In the genomic region with DNA sequence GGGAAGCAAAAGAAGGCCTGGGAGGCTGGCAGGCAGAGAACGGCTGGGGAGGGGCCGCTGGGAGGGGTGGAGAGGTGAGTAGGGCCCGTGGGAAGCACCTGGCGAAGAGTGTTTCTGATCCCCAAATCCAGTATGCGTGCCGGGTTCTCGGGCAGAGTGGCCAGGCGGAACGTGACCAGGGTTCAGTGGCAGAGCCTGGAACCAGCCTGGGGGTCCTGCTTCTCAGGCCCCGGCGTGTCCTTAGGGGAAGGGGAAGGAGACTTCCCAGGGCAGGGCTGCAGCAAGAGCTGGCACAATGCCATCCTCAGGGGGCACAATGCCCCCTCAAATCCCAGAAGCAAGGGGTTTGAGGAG, we compare ENCODE assay signal across 8 cellular contexts. TPM values are rescaled to one million over a fixed set of nuclear protein-coding genes. Genes with fewer than 3 reads are reported as not detected.
A peak's percentile ranks its signal among the peaks of the same experiment; 100 is the strongest.
DNase-seq lines count a peak whose midpoint lies in the region; ATAC-seq, FAIRE-seq and TF ChIP-seq lines count a peak whose summit lies in the region.

No MANE protein-coding gene starts in this region.

- H3K9me3 ChIP-seq in astrocyte (ENCODE audit: insufficient read depth, low read depth, low read length) (no peaks in the 10 kb centered on the region), thymus (ENCODE audit: control insufficient read depth) (no peaks in the 10 kb centered on the region), MG63 (no peaks in the 10 kb centered on the region)

- TF ChIP-seq CTCF in astrocyte (IDR thresholded peaks at IDR 0.05; ENCODE audit: insufficient read depth, low read depth, low read length) (no peak), mesothelial cell of epicardium (IDR thresholded peaks at IDR 0.05; ENCODE audit: unreplicated experiment) (no peak)

- H3K4me1 ChIP-seq in astrocyte (ENCODE audit: insufficient read depth, low read length) (peaks cover 3% of the 10 kb centered on the region), thymus (ENCODE audit: control insufficient read depth, insufficient read depth, low read length) (peaks cover 16% of the 10 kb centered on the region)

- no peaks in the 10 kb centered on the region for H3K27me3 ChIP-seq in astrocyte (ENCODE audit: insufficient read depth, low read length)
- no peaks in the 10 kb centered on the region for H3K27me3 ChIP-seq in thymus (ENCODE audit: control insufficient read depth, insufficient read depth)
- no peaks in the 10 kb centered on the region for H3K27me3 ChIP-seq in MG63

- no peaks in the 10 kb centered on the region for H3K36me3 Mint-ChIP-seq in activated T-cell treated with anti-CD3 and anti-CD28 coated beads, Interleukin-2, amount 50 U/mL, for 24 hours (ENCODE audit: low read depth)
- no peaks in the 10 kb centered on the region for H3K36me3 Mint-ChIP-seq in astrocyte (ENCODE audit: low read depth, unreplicated experiment)
- H3K36me3 Mint-ChIP-seq in mesothelial cell of epicardium = no peaks in the 10 kb centered on the region

- no peaks in the 10 kb centered on the region for H4K20me1 ChIP-seq in astrocyte (ENCODE audit: insufficient read depth, low read length)

- WGBS in thymus = 85% methylated on average over 11 of the region's 11 CpGs

- DNase-seq in activated T-cell treated with anti-CD3 and anti-CD28 coated beads, Interleukin-2, amount 50 U/mL, for 24 hours = no peak
- no peak for DNase-seq in activated T-cell treated with anti-CD3 and anti-CD28 coated beads, Interleukin-2, amount 50 U/mL, for 1 hour
- DNase-seq in astrocyte (ENCODE audit: low read depth) = no peak
- DNase-seq in mesothelial cell of epicardium (ENCODE audit: low spot score in 2 of 2, unreplicated experiment in 2 of 2) = no peak
- DNase-seq in MG63 = no peak
- no peak for DNase-seq in SW 1271 (lab: John Stamatoyannopoulos, UW)

- H3K79me2 ChIP-seq in astrocyte (ENCODE audit: insufficient read depth, low read length) = no peaks in the 10 kb centered on the region

- peaks cover 1% of the 10 kb centered on the region for H3K27me3 Mint-ChIP-seq in activated T-cell treated with anti-CD3 and anti-CD28 coated beads, Interleukin-2, amount 50 U/mL, for 24 hours
- H3K27me3 Mint-ChIP-seq in astrocyte (ENCODE audit: low read depth, unreplicated experiment) = peaks cover 15% of the 10 kb centered on the region
- H3K27me3 Mint-ChIP-seq in mesothelial cell of epicardium (ENCODE audit: low read depth) = no peaks in the 10 kb centered on the region

- H2AFZ ChIP-seq in astrocyte (ENCODE audit: low read depth, low read length) = peak overlapping the region; percentile 54

- H3K27ac Mint-ChIP-seq in activated T-cell treated with anti-CD3 and anti-CD28 coated beads, Interleukin-2, amount 50 U/mL, for 24 hours = peak overlapping the region; percentile 87
- no peak overlapping the region for H3K27ac Mint-ChIP-seq in astrocyte (ENCODE audit: unreplicated experiment)
- H3K27ac Mint-ChIP-seq in mesothelial cell of epicardium = peak overlapping the region; percentile 79

- H3K4me3 ChIP-seq in astrocyte (ENCODE audit: insufficient read depth, low read depth, low read length) = no peak overlapping the region
- peak overlapping the region; percentile 80 for H3K4me3 ChIP-seq in thymus (ENCODE audit: low read length)
- H3K4me3 ChIP-seq in MG63 = no peak overlapping the region; the same call in 1 of the 2 replicates

- H3K9me3 Mint-ChIP-seq in activated T-cell treated with anti-CD3 and anti-CD28 coated beads, Interleukin-2, amount 50 U/mL, for 24 hours = no peaks in the 10 kb centered on the region
- H3K9me3 Mint-ChIP-seq in astrocyte (ENCODE audit: unreplicated experiment) (peaks cover 2% of the 10 kb centered on the region), mesothelial cell of epicardium (no peaks in the 10 kb centered on the region)

- H3K36me3 ChIP-seq in astrocyte (ENCODE audit: insufficient read depth, low read length) (no peaks in the 10 kb centered on the region), thymus (ENCODE audit: control insufficient read depth, insufficient read depth) (no peaks in the 10 kb centered on the region), MG63 (no peaks in the 10 kb centered on the region)

- peak overlapping the region; percentile 83 for H3K4me2 ChIP-seq in astrocyte (ENCODE audit: low read length)

- H3K27ac ChIP-seq in astrocyte (ENCODE audit: low read depth, low read length) = no peak overlapping the region
- no peak overlapping the region for H3K27ac ChIP-seq in thymus (ENCODE audit: low read depth)

- FAIRE-seq in astrocyte (lab: Jason Lieb, UNC) = no peak

- H3K4me3 Mint-ChIP-seq in activated T-cell treated with anti-CD3 and anti-CD28 coated beads, Interleukin-2, amount 50 U/mL, for 24 hours = peak overlapping the region; percentile 71
- H3K4me3 Mint-ChIP-seq in astrocyte (ENCODE audit: unreplicated experiment) (peak overlapping the region; percentile 71), mesothelial cell of epicardium (peak overlapping the region; percentile 75)

- peak overlapping the region; percentile 88 for H3K9ac ChIP-seq in astrocyte (ENCODE audit: low read length)

- peaks cover 29% of the 10 kb centered on the region for H3K4me1 Mint-ChIP-seq in activated T-cell treated with anti-CD3 and anti-CD28 coated beads, Interleukin-2, amount 50 U/mL, for 24 hours (ENCODE audit: low read depth)
- H3K4me1 Mint-ChIP-seq in astrocyte (ENCODE audit: low read depth, unreplicated experiment) = peaks cover 3% of the 10 kb centered on the region
- H3K4me1 Mint-ChIP-seq in mesothelial cell of epicardium = peaks cover 22% of the 10 kb centered on the region

- ATAC-seq in HG03280 (IDR thresholded peaks at IDR 0.05; ENCODE audit: unreplicated experiment) = no peak

RNA-seq across cellular contexts. Expression of gene IER5L, which starts 25.5 kb away (rescaled TPM):
- total RNA-seq in astrocyte = 47.0 and 55.0 TPM in 2 replicates
- 31.3 to 34.7 TPM (median 31.9 TPM) in 3 replicates for total RNA-seq in mesothelial cell of epicardium
- 13.7 TPM for polyA plus RNA-seq in thymus
- total RNA-seq in MG63 (2014; rRNA removed; shearing (Covaris generic); ENCODE audit: low replicate concordance) = 15.7 and 21.7 TPM in 2 replicates
